Comparison of ENCODE assay signal across 2 cellular contexts in the genomic region with DNA sequence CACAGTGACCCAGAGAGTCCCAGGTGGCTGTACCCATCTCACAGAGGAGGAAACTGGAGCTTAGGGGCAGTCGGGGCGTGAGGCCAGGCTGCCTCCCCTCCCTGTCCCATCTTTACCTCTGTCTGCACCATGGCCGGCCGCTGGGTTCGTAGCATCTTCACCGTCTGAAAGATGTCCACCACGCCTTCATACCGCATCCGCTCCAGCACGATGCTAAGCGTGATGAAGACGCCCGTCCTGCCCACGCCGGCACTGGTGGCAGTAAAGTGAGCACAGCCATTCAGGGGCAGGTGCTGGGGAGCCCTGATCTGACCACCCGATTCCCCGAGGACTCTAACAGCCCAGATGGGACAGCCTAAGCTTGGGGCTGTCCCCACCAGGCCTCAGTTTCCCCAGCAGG.
TF ChIP-seq lines count a peak whose summit lies in the region.

No MANE protein-coding gene starts in this region.

TF ChIP-seq in HCT116, 20 proteins besides CTCF, POLR2A, EP300 and RAD21:
- TF ChIP-seq TCF7L2 (IDR thresholded peaks at IDR 0.05; ENCODE audit: borderline replicate concordance, extremely low read depth, insufficient read depth, insufficient read length) (no peak), EZH2 (IDR thresholded peaks at IDR 0.05) (no peak), YY1 (IDR thresholded peaks at IDR 0.05; ENCODE audit: extremely low read depth, insufficient replicate concordance, low read depth, low read length) (no peak), EGR1 (IDR thresholded peaks at IDR 0.05; ENCODE audit: low read depth) (no peak), EZH2phosphoT487 (IDR thresholded peaks at IDR 0.05; ENCODE audit: borderline replicate concordance) (no peak), SP1 (IDR thresholded peaks at IDR 0.05; ENCODE audit: low read depth) (no peak), CBX3 (IDR thresholded peaks at IDR 0.05; ENCODE audit: low read depth) (no peak), CEBPB (IDR thresholded peaks at IDR 0.05; ENCODE audit: low read depth) (no peak), ELF1 (IDR thresholded peaks at IDR 0.05; ENCODE audit: borderline replicate concordance, low read depth) (no peak), ZFX (IDR thresholded peaks at IDR 0.05) (no peak), ZNF274 (IDR thresholded peaks at IDR 0.05; ENCODE audit: low read depth, low read length) (no peak), JUND (IDR thresholded peaks at IDR 0.05) (no peak)
- TF ChIP-seq, protein P1, sequence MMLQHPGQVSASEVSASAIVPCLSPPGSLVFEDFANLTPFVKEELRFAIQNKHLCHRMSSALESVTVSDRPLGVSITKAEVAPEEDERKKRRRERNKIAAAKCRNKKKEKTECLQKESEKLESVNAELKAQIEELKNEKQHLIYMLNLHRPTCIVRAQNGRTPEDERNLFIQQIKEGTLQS (IDR thresholded peaks at IDR 0.05) = no peak
- TF ChIP-seq, protein P2, sequence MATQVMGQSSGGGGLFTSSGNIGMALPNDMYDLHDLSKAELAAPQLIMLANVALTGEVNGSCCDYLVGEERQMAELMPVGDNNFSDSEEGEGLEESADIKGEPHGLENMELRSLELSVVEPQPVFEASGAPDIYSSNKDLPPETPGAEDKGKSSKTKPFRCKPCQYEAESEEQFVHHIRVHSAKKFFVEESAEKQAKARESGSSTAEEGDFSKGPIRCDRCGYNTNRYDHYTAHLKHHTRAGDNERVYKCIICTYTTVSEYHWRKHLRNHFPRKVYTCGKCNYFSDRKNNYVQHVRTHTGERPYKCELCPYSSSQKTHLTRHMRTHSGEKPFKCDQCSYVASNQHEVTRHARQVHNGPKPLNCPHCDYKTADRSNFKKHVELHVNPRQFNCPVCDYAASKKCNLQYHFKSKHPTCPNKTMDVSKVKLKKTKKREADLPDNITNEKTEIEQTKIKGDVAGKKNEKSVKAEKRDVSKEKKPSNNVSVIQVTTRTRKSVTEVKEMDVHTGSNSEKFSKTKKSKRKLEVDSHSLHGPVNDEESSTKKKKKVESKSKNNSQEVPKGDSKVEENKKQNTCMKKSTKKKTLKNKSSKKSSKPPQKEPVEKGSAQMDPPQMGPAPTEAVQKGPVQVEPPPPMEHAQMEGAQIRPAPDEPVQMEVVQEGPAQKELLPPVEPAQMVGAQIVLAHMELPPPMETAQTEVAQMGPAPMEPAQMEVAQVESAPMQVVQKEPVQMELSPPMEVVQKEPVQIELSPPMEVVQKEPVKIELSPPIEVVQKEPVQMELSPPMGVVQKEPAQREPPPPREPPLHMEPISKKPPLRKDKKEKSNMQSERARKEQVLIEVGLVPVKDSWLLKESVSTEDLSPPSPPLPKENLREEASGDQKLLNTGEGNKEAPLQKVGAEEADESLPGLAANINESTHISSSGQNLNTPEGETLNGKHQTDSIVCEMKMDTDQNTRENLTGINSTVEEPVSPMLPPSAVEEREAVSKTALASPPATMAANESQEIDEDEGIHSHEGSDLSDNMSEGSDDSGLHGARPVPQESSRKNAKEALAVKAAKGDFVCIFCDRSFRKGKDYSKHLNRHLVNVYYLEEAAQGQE (IDR thresholded peaks at IDR 0.05; ENCODE audit: low read depth) = no peak
- TF ChIP-seq, protein P3, sequence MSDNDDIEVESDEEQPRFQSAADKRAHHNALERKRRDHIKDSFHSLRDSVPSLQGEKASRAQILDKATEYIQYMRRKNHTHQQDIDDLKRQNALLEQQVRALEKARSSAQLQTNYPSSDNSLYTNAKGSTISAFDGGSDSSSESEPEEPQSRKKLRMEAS (IDR thresholded peaks at IDR 0.05) = no peak

TF ChIP-seq in H1, 55 proteins besides CTCF, POLR2A, EP300 and RAD21:
- TF ChIP-seq EGR1 (IDR thresholded peaks at IDR 0.05; ENCODE audit: borderline replicate concordance, low read depth, low read length) (no peak), POU5F1 (IDR thresholded peaks at IDR 0.05; ENCODE audit: low read depth, low read length) (no peak), SP1 (IDR thresholded peaks at IDR 0.05; ENCODE audit: low read depth, low read length) (no peak), JUN (IDR thresholded peaks at IDR 0.05; ENCODE audit: low read depth, low read length) (no peak), GTF2F1 (IDR thresholded peaks at IDR 0.05; ENCODE audit: borderline replicate concordance, low read depth, low read length) (no peak), JUND (IDR thresholded peaks at IDR 0.05; ENCODE audit: low read length) (no peak), KDM4A (IDR thresholded peaks at IDR 0.05; ENCODE audit: low read depth, low read length, severe bottlenecking) (no peak), GABPA (IDR thresholded peaks at IDR 0.05; ENCODE audit: borderline replicate concordance, insufficient read depth, low read length) (no peak)
- TF ChIP-seq, protein P4, sequence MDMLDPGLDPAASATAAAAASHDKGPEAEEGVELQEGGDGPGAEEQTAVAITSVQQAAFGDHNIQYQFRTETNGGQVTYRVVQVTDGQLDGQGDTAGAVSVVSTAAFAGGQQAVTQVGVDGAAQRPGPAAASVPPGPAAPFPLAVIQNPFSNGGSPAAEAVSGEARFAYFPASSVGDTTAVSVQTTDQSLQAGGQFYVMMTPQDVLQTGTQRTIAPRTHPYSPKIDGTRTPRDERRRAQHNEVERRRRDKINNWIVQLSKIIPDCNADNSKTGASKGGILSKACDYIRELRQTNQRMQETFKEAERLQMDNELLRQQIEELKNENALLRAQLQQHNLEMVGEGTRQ (IDR thresholded peaks at IDR 0.05; ENCODE audit: low read length) = no peak
